19 cellular contexts compared by ENCODE assay signal in genomic region chr11:25423436-25424184, GRCh38.
A peak's percentile ranks its signal among the peaks of the same experiment; 100 is the strongest.
DNase-seq lines count a peak whose midpoint lies in the region; ATAC-seq, FAIRE-seq and TF ChIP-seq lines count a peak whose summit lies in the region.
"Had no signal": no experiment of that assay in that cellular context is flagged by ENCODE, and none has a peak within 500 bp of the region (broad histone marks: within the 10 kb centered on the region; RNA-seq: fewer than 3 reads in every experiment).

No MANE protein-coding gene starts in this region.

- no peak for TF ChIP-seq EP300 in SK-N-SH (IDR thresholded peaks at IDR 0.05; ENCODE audit: borderline replicate concordance in 1 of 2, low read depth in 1 of 2, low read length in 1 of 2)
- TF ChIP-seq EP300 in suprapubic skin (IDR thresholded peaks at IDR 0.05): no peak

- no peak for FAIRE-seq in bronchial epithelial cell (lab: Jason Lieb, UNC)

- H3K27ac ChIP-seq in SK-N-SH (ENCODE audit: low read depth in 2 of 2, low read length in 1 of 2) (no peak overlapping the region), suprapubic skin (peak overlapping the region; percentile 62)
- H3K27ac ChIP-seq: 22Rv1, ascending aorta, prostate gland had no signal

- H3K4me3 ChIP-seq in SK-N-SH (ENCODE audit: low read depth in 2 of 2, low read length in 1 of 2) (no peak overlapping the region), bronchial epithelial cell (ENCODE audit: low read depth, low read length) (no peak overlapping the region), suprapubic skin (no peak overlapping the region)
- H3K4me3 ChIP-seq: ascending aorta, prostate gland had no signal

- no peaks in the 10 kb centered on the region for H3F3A ChIP-seq in SK-N-SH (replicated peaks; ENCODE audit: insufficient read depth)

- no peak for TF ChIP-seq POLR2A in suprapubic skin (IDR thresholded peaks at IDR 0.05)

- DNase-seq in SK-N-SH (no peak), bronchial epithelial cell (ENCODE audit: low read depth) (peak; percentile 68), left ventricle myocardium superior (no peak), suprapubic skin (ENCODE audit: low spot score in 2 of 2) (no peak), medulla oblongata (ENCODE audit: extremely low spot score) (no peak)
- DNase-seq in activated CD4-positive, alpha-beta T cell treated with anti-CD3 and anti-CD28 coated beads for 36 hours: no peak
- DNase-seq: activated CD4-positive, CD25-positive, alpha-beta regulatory T cell; activated gamma-delta T cell; effector memory CD4-positive, alpha-beta T cell; left colon; NCI-H1436; NCI-H446; SW 1271 had no signal

- 40% methylated on average over 8 of the region's 8 CpGs for WGBS in SK-N-SH (ENCODE audit: low lambda C conversion rate)
- WGBS in suprapubic skin: 28% methylated on average over 8 of the region's 8 CpGs

- H3K4me1 ChIP-seq in SK-N-SH (ENCODE audit: control insufficient read depth in 1 of 2, insufficient read depth in 2 of 2, low read depth in 1 of 2, low read length in 1 of 2) (no peaks in the 10 kb centered on the region), suprapubic skin (no peaks in the 10 kb centered on the region)
- H3K4me1 ChIP-seq: ascending aorta, prostate gland had no signal

- no peak for TF ChIP-seq RAD21 in SK-N-SH (IDR thresholded peaks at IDR 0.05; ENCODE audit: low read length)

- H2AFZ ChIP-seq in SK-N-SH (ENCODE audit: low read depth): no peak overlapping the region

- no peak for TF ChIP-seq CTCF in SK-N-SH (IDR thresholded peaks at IDR 0.05)
- no peak for TF ChIP-seq CTCF in bronchial epithelial cell (IDR thresholded peaks at IDR 0.05; ENCODE audit: insufficient read depth, low read length, severe bottlenecking)
- TF ChIP-seq CTCF in suprapubic skin (IDR thresholded peaks at IDR 0.05): no peak

- no peak overlapping the region for H3K27ac Mint-ChIP-seq in activated CD4-positive, alpha-beta T cell treated with anti-CD3 and anti-CD28 coated beads for 36 hours

- intact Hi-C loops in left ventricle myocardium superior (cut with micrococcal nuclease): no loop called here
- intact Hi-C loops in activated CD4-positive, alpha-beta T cell treated with anti-CD3 and anti-CD28 coated beads for 36 hours (cut with DNase I, micrococcal nuclease): no loop called here

- ATAC-seq in SK-N-SH treated with all-trans-retinoic acid at 6 μM for 48 hours (peak; percentile 26; the same call in 1 of the 3 replicates), left ventricle myocardium superior (peak; percentile 76), HG03432 (IDR thresholded peaks at IDR 0.05; ENCODE audit: unreplicated experiment) (no peak)
- no peak for ATAC-seq in activated CD4-positive, alpha-beta T cell treated with anti-CD3 and anti-CD28 coated beads for 36 hours
- ATAC-seq: HCT116, left colon had no signal

- H3K27me3 ChIP-seq in SK-N-SH (ENCODE audit: insufficient read depth): no peaks in the 10 kb centered on the region
- no peaks in the 10 kb centered on the region for H3K27me3 ChIP-seq in bronchial epithelial cell (ENCODE audit: control insufficient read depth, insufficient read depth, low read length)
- H3K27me3 ChIP-seq in suprapubic skin: no peaks in the 10 kb centered on the region
- H3K27me3 ChIP-seq: ascending aorta had no signal

- H3K36me3 Mint-ChIP-seq in activated CD4-positive, alpha-beta T cell treated with anti-CD3 and anti-CD28 coated beads for 36 hours (ENCODE audit: low read depth): no peaks in the 10 kb centered on the region

- CTCF ChIA-PET in SK-N-SH (lab: Yijun Ruan, JAX): no interaction called here
- CTCF ChIA-PET in activated CD4-positive, alpha-beta T cell treated with anti-CD3 and anti-CD28 coated beads for 36 hours (lab: Charles Lee): no interaction called here

- POLR2A ChIA-PET in SK-N-SH (lab: Yijun Ruan, JAX): no interaction called here
- POLR2A ChIA-PET in activated CD4-positive, alpha-beta T cell treated with anti-CD3 and anti-CD28 coated beads for 36 hours (lab: Charles Lee): no interaction called here

- no peaks in the 10 kb centered on the region for H4K20me1 ChIP-seq in SK-N-SH (ENCODE audit: insufficient read depth)

- H3K4me2 ChIP-seq in SK-N-SH: no peak overlapping the region

- H3K9me2 ChIP-seq in SK-N-SH: no peaks in the 10 kb centered on the region

- H3K79me2 ChIP-seq in SK-N-SH (ENCODE audit: insufficient read depth): no peaks in the 10 kb centered on the region

- no peak overlapping the region for H3K9ac ChIP-seq in SK-N-SH

- H3K9me3 ChIP-seq in SK-N-SH (no peaks in the 10 kb centered on the region), suprapubic skin (no peaks in the 10 kb centered on the region)
- H3K9me3 ChIP-seq: ascending aorta, prostate gland had no signal

- no peak overlapping the region for H3K4me3 Mint-ChIP-seq in activated CD4-positive, alpha-beta T cell treated with anti-CD3 and anti-CD28 coated beads for 36 hours

- H3K9me3 Mint-ChIP-seq in activated CD4-positive, alpha-beta T cell treated with anti-CD3 and anti-CD28 coated beads for 36 hours (ENCODE audit: low read depth): peaks cover 7% of the 10 kb centered on the region

- H3K4me1 Mint-ChIP-seq in activated CD4-positive, alpha-beta T cell treated with anti-CD3 and anti-CD28 coated beads for 36 hours: no peaks in the 10 kb centered on the region

- H3K36me3 ChIP-seq in SK-N-SH (replicated peaks in 1 of 2; ENCODE audit: control insufficient read depth in 1 of 2, insufficient read depth in 2 of 2, low read length in 1 of 2) (no peaks in the 10 kb centered on the region), bronchial epithelial cell (ENCODE audit: control insufficient read depth, insufficient read depth, low read length) (no peaks in the 10 kb centered on the region), suprapubic skin (no peaks in the 10 kb centered on the region)
- H3K36me3 ChIP-seq: ascending aorta, prostate gland had no signal

- no peaks in the 10 kb centered on the region for H3K27me3 Mint-ChIP-seq in activated CD4-positive, alpha-beta T cell treated with anti-CD3 and anti-CD28 coated beads for 36 hours

TF ChIP-seq in SK-N-SH treated with all-trans-retinoic acid at 6 μM for 48 hours, 23 proteins besides CTCF, POLR2A, EP300 and RAD21:
- TF ChIP-seq, protein P1, sequence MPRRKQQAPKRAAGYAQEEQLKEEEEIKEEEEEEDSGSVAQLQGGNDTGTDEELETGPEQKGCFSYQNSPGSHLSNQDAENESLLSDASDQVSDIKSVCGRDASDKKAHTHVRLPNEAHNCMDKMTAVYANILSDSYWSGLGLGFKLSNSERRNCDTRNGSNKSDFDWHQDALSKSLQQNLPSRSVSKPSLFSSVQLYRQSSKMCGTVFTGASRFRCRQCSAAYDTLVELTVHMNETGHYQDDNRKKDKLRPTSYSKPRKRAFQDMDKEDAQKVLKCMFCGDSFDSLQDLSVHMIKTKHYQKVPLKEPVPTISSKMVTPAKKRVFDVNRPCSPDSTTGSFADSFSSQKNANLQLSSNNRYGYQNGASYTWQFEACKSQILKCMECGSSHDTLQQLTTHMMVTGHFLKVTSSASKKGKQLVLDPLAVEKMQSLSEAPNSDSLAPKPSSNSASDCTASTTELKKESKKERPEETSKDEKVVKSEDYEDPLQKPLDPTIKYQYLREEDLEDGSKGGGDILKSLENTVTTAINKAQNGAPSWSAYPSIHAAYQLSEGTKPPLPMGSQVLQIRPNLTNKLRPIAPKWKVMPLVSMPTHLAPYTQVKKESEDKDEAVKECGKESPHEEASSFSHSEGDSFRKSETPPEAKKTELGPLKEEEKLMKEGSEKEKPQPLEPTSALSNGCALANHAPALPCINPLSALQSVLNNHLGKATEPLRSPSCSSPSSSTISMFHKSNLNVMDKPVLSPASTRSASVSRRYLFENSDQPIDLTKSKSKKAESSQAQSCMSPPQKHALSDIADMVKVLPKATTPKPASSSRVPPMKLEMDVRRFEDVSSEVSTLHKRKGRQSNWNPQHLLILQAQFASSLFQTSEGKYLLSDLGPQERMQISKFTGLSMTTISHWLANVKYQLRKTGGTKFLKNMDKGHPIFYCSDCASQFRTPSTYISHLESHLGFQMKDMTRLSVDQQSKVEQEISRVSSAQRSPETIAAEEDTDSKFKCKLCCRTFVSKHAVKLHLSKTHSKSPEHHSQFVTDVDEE (CRISPR knock-in tag; IDR thresholded peaks at IDR 0.05): no peak
- TF ChIP-seq ISL1 (CRISPR knock-in tag; IDR thresholded peaks at IDR 0.05) (no peak; the same call in 1 of the 2 replicates), ZNF8 (CRISPR knock-in tag; IDR thresholded peaks at IDR 0.05) (no peak), ZFP3 (CRISPR knock-in tag; IDR thresholded peaks at IDR 0.05) (no peak), TOX (CRISPR knock-in tag; IDR thresholded peaks at IDR 0.05; ENCODE audit: borderline replicate concordance) (no peak)

TF ChIP-seq in SK-N-SH, 30 proteins besides CTCF, POLR2A, EP300 and RAD21 (continues in another document):
- TF ChIP-seq FOXM1 (IDR thresholded peaks at IDR 0.05; ENCODE audit: low read depth) (no peak), ELF1 (IDR thresholded peaks at IDR 0.05) (no peak), MEF2A (IDR thresholded peaks at IDR 0.05; ENCODE audit: borderline replicate concordance, low read depth) (no peak), NFIC (IDR thresholded peaks at IDR 0.05; ENCODE audit: borderline replicate concordance) (no peak), FOXJ3 (CRISPR knock-in tag; IDR thresholded peaks at IDR 0.05) (no peak), YY1 (IDR thresholded peaks at IDR 0.05; ENCODE audit: low read depth) (no peak), RFX5 (IDR thresholded peaks at IDR 0.05; ENCODE audit: low read length) (no peak), TAF1 (IDR thresholded peaks at IDR 0.05; ENCODE audit: borderline replicate concordance, low read depth, low read length) (no peak), EZH2phosphoT487 (IDR thresholded peaks at IDR 0.05; ENCODE audit: borderline replicate concordance, low read depth) (no peak)
- TF ChIP-seq, protein P2, sequence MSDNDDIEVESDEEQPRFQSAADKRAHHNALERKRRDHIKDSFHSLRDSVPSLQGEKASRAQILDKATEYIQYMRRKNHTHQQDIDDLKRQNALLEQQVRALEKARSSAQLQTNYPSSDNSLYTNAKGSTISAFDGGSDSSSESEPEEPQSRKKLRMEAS (IDR thresholded peaks at IDR 0.05; ENCODE audit: low read depth): no peak

Comparison
In these comparisons a context has a peak if more than half of its experiments do, and no peak if none do; other contexts are left out.
1. ATAC-seq: peak in SK-N-SH treated with all-trans-retinoic acid at 6 μM for 48 hours (single experiment) and left ventricle myocardium superior (single experiment); none in HG03432 (single experiment) and activated CD4-positive, alpha-beta T cell treated with anti-CD3 and anti-CD28 coated beads for 36 hours (single experiment).